ENCODE assay signal across 8 cellular contexts in genomic region chr13:94674609-94675348, GRCh38. TPM values are rescaled to one million over a fixed set of nuclear protein-coding genes. Genes with fewer than 3 reads are reported as not detected.
DNase-seq lines count a peak whose midpoint lies in the region; ATAC-seq and TF ChIP-seq lines count a peak whose summit lies in the region.

No MANE protein-coding gene starts in this region.

- H3K4me3 ChIP-seq in osteoblast (ENCODE audit: insufficient read depth, low read length) = no peak overlapping the region

- H3K79me2 ChIP-seq in osteoblast (ENCODE audit: insufficient read depth, low read length) = no peaks in the 10 kb centered on the region

- peaks cover 15% of the 10 kb centered on the region for H3K27me3 ChIP-seq in osteoblast (ENCODE audit: insufficient read depth, low read length)

- no peak overlapping the region for H3K27ac Mint-ChIP-seq in activated T-helper 1 cell treated with anti-CD3 and anti-CD28 coated beads, Interleukin-12 subunit alpha, Interleukin-12 subunit beta, Interleukin-2, Interleukin-4 antibody, amounts not matched to agents 30 ng/mL and 10 ng/mL and 1 ng/mL, durations not matched to agents 14 hours and 24 hours and 36 hours

- no peaks in the 10 kb centered on the region for H3K9me3 Mint-ChIP-seq in activated T-helper 1 cell treated with anti-CD3 and anti-CD28 coated beads, Interleukin-12 subunit alpha, Interleukin-12 subunit beta, Interleukin-2, Interleukin-4 antibody, amounts not matched to agents 30 ng/mL and 10 ng/mL and 1 ng/mL, durations not matched to agents 14 hours and 24 hours and 36 hours

- H2AFZ ChIP-seq in osteoblast (ENCODE audit: low read length) = no peak overlapping the region

- H3K27me3 Mint-ChIP-seq in activated T-helper 1 cell treated with anti-CD3 and anti-CD28 coated beads, Interleukin-12 subunit alpha, Interleukin-12 subunit beta, Interleukin-2, Interleukin-4 antibody, amounts not matched to agents 30 ng/mL and 10 ng/mL and 1 ng/mL, durations not matched to agents 14 hours and 24 hours and 36 hours (ENCODE audit: insufficient read depth) = peaks cover 19% of the 10 kb centered on the region

- no peaks in the 10 kb centered on the region for H3K4me1 ChIP-seq in osteoblast (ENCODE audit: insufficient read depth, low read length)

- no peak overlapping the region for H3K4me2 ChIP-seq in osteoblast (ENCODE audit: insufficient read depth, low read length)

- H3K36me3 ChIP-seq in osteoblast (ENCODE audit: insufficient read depth, low read length) = no peaks in the 10 kb centered on the region

- H4K20me1 ChIP-seq in osteoblast (ENCODE audit: insufficient read depth, low read length) = no peaks in the 10 kb centered on the region

- intact Hi-C loops in activated T-helper 1 cell treated with anti-CD3 and anti-CD28 coated beads, Interleukin-12 subunit alpha, Interleukin-12 subunit beta, Interleukin-2, Interleukin-4 antibody, amounts not matched to agents 30 ng/mL and 10 ng/mL and 1 ng/mL, durations not matched to agents 14 hours and 24 hours and 36 hours (cut with micrococcal nuclease) = loop anchor here (1.0 to 2.0 kb wide), 4 partner anchors 18 to 730 kb away; partner anchors contain the start of gene SOX21

- H3K36me3 Mint-ChIP-seq in activated T-helper 1 cell treated with anti-CD3 and anti-CD28 coated beads, Interleukin-12 subunit alpha, Interleukin-12 subunit beta, Interleukin-2, Interleukin-4 antibody, amounts not matched to agents 30 ng/mL and 10 ng/mL and 1 ng/mL, durations not matched to agents 14 hours and 24 hours and 36 hours (ENCODE audit: low read depth) = no peaks in the 10 kb centered on the region

- DNase-seq in activated T-helper 1 cell treated with Interleukin-2 at 50 U/mL for 16 hours (ENCODE audit: low read depth) = peak; percentile 4
- DNase-seq in activated T-helper 1 cell treated with anti-CD3 and anti-CD28 coated beads, Interleukin-12 subunit alpha, Interleukin-12 subunit beta, Interleukin-2, Interleukin-4 antibody, amounts not matched to agents 30 ng/mL and 10 ng/mL and 1 ng/mL, durations not matched to agents 14 hours and 24 hours and 36 hours (ENCODE audit: low spot score) = no peak
- DNase-seq in NCI-H2029 treated with DMSO at 0.1 percent for 48 hours (lab: John Stamatoyannopoulos, UW) = peak; percentile 1
- DNase-seq in activated CD4-positive, alpha-beta T cell treated with anti-CD3 and anti-CD28 coated beads, Interleukin-2, amount 50 U/mL, for 1 hour = peak; percentile 54
- peak; percentile 81 to 85 for DNase-seq in erythroblast (lab: John Stamatoyannopoulos, UW)
- DNase-seq in osteoblast (ENCODE audit: insufficient read length, low spot score, missing footprints) = peak; percentile 55

- peak; percentile 84 for ATAC-seq in HG02759 (IDR thresholded peaks at IDR 0.05; ENCODE audit: unreplicated experiment)
- no peak for ATAC-seq in HG02571 (IDR thresholded peaks at IDR 0.05; ENCODE audit: unreplicated experiment)

- no peak overlapping the region for H3K4me3 Mint-ChIP-seq in activated T-helper 1 cell treated with anti-CD3 and anti-CD28 coated beads, Interleukin-12 subunit alpha, Interleukin-12 subunit beta, Interleukin-2, Interleukin-4 antibody, amounts not matched to agents 30 ng/mL and 10 ng/mL and 1 ng/mL, durations not matched to agents 14 hours and 24 hours and 36 hours

- peak; percentile 81 for TF ChIP-seq CTCF in osteoblast (IDR thresholded peaks at IDR 0.05; ENCODE audit: extremely low read depth, low read depth, low read length)

- H3K4me1 Mint-ChIP-seq in activated T-helper 1 cell treated with anti-CD3 and anti-CD28 coated beads, Interleukin-12 subunit alpha, Interleukin-12 subunit beta, Interleukin-2, Interleukin-4 antibody, amounts not matched to agents 30 ng/mL and 10 ng/mL and 1 ng/mL, durations not matched to agents 14 hours and 24 hours and 36 hours (ENCODE audit: low read depth) = no peaks in the 10 kb centered on the region

- no peak for TF ChIP-seq POLR2A in erythroblast (IDR thresholded peaks at IDR 0.05; ENCODE audit: low read length)

- H3K27ac ChIP-seq in osteoblast (ENCODE audit: low read depth, low read length) = no peak overlapping the region

- H3K9me3 ChIP-seq in osteoblast (ENCODE audit: low read depth, low read length) = no peaks in the 10 kb centered on the region

RNA-seq across cellular contexts. Expression of gene SOX21, which starts 37.6 kb away (rescaled TPM):
- total RNA-seq in activated T-helper 1 cell treated with anti-CD3 and anti-CD28 coated beads, Interleukin-12 subunit alpha, Interleukin-12 subunit beta, Interleukin-2, Interleukin-4 antibody, amounts not matched to agents 30 ng/mL and 10 ng/mL and 1 ng/mL, durations not matched to agents 14 hours and 24 hours and 36 hours = not detected in 2 replicates
- total RNA-seq in osteoblast = not detected in 2 replicates
